ENCODE assay signal across 1 cellular context in genomic region chr16:1005286-1005685, GRCh38.
TF ChIP-seq lines count a peak whose summit lies in the region.

No MANE protein-coding gene starts in this region.

TF ChIP-seq in GM23338, 12 proteins besides CTCF, POLR2A, EP300 and RAD21 (continued from another document):
- TF ChIP-seq ZNF462 (CRISPR knock-in tag; IDR thresholded peaks at IDR 0.05) = no peak
- no peak for TF ChIP-seq EZH2phosphoT487 (IDR thresholded peaks at IDR 0.05; ENCODE audit: unreplicated experiment)
- TF ChIP-seq STAT1 (IDR thresholded peaks at IDR 0.05; ENCODE audit: unreplicated experiment) = no peak
- TF ChIP-seq REST (IDR thresholded peaks at IDR 0.05; ENCODE audit: unreplicated experiment) = no peak
- no peak for TF ChIP-seq ETS1 (IDR thresholded peaks at IDR 0.05)
